In the genomic region with DNA sequence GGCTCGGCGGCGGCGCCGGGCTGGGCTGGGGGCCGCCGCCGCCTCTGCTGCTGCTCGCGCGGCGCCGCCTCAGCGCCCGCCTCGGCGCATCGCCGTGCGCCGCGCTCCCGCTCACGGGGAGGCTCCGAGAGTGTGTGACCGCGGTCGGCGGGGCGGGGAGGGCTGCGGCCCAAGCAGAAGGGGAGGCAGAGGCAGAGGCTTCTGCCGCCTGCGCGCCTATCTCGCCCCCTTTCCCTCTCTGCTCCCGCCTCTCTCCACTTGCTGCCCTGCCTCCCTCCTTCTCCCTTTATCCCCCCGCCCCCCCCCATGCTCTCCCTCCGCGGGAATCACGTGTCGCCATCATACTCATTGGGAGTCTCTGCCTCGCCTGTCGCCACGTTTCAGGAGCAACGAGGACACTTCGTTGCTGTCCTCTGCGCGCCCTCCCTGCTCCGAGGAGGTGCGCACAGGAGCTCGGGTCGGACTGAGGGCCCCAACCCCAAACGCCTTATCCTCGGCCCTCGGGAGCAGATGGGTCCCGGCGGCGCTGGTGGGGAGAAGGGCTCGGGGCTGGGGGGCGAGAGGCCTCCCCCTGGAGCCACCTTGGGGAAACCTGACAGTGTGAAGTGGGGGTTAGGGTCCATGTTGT, we compare ENCODE assay signal across 8 cellular contexts.
DNase-seq lines count a peak whose midpoint lies in the region; ATAC-seq and TF ChIP-seq lines count a peak whose summit lies in the region.

A gene with protein sequence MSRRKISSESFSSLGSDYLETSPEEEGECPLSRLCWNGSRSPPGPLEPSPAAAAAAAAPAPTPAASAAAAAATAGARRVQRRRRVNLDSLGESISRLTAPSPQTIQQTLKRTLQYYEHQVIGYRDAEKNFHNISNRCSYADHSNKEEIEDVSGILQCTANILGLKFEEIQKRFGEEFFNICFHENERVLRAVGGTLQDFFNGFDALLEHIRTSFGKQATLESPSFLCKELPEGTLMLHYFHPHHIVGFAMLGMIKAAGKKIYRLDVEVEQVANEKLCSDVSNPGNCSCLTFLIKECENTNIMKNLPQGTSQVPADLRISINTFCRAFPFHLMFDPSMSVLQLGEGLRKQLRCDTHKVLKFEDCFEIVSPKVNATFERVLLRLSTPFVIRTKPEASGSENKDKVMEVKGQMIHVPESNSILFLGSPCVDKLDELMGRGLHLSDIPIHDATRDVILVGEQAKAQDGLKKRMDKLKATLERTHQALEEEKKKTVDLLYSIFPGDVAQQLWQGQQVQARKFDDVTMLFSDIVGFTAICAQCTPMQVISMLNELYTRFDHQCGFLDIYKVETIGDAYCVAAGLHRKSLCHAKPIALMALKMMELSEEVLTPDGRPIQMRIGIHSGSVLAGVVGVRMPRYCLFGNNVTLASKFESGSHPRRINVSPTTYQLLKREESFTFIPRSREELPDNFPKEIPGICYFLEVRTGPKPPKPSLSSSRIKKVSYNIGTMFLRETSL (minus strand): TSS at position 203 of the 628 bp plus-strand sequence. CDS start 421 bp downstream, outside the sequence.

- H3K9me3 Mint-ChIP-seq in stimulated activated effector memory CD8-positive, alpha-beta T cell treated with anti-CD3 and anti-CD28 coated beads, Interleukin-12 subunit alpha, Interleukin-12 subunit beta, amount 100 ng/mL, for 72 hours, result peaks cover 3% of the 10 kb centered on the region

- H3K4me3 ChIP-seq in astrocyte of the cerebellum (ENCODE audit: low read depth, low read length) (peak within 1 kb of the TSS; percentile 48), iPS-18a (ENCODE audit: low read length) (peak within 1 kb of the TSS; percentile 62)

- H3K9me3 ChIP-seq in iPS-18a (ENCODE audit: control insufficient read depth, low read depth, low read length), result no peaks in the 10 kb centered on the region

- H3K4me3 Mint-ChIP-seq in stimulated activated effector memory CD8-positive, alpha-beta T cell treated with anti-CD3 and anti-CD28 coated beads, Interleukin-12 subunit alpha, Interleukin-12 subunit beta, amount 100 ng/mL, for 72 hours, result no peak within 1 kb of the TSS

- no peak for TF ChIP-seq CTCF in astrocyte of the cerebellum (IDR thresholded peaks at IDR 0.05; ENCODE audit: low read depth, low read length, missing control alignments)

- H3K4me1 ChIP-seq in iPS-18a (ENCODE audit: control insufficient read depth, low read depth, low read length), result no peaks in the 10 kb centered on the region

- in situ Hi-C loops in astrocyte of the cerebellum (cut with HindIII; ENCODE audit: low sequenced_read_pairs), result no loop called here

- H3K27ac ChIP-seq in iPS-18a (ENCODE audit: low read length), result no peak within 1 kb of the TSS

- peaks cover 5% of the 10 kb centered on the region for H3K36me3 Mint-ChIP-seq in stimulated activated effector memory CD8-positive, alpha-beta T cell treated with anti-CD3 and anti-CD28 coated beads, Interleukin-12 subunit alpha, Interleukin-12 subunit beta, amount 100 ng/mL, for 72 hours

- no peaks in the 10 kb centered on the region for H3K36me3 ChIP-seq in iPS-18a (ENCODE audit: control insufficient read depth, low read depth, low read length)

- DNase-seq in ELR (ENCODE audit: low read depth) (peak; percentile 16), HuH-7.5 (ENCODE audit: low spot score) (peak; percentile 28), astrocyte of the cerebellum (ENCODE audit: low read depth) (no peak), SKM-1 treated with dmso at 0.1 percent for 144 hours (lab: John Stamatoyannopoulos, UW; ENCODE audit: unreplicated experiment) (no peak)
- no peak for DNase-seq in stimulated activated effector memory CD8-positive, alpha-beta T cell treated with anti-CD3 and anti-CD28 coated beads, Interleukin-12 subunit alpha, Interleukin-12 subunit beta, amount 100 ng/mL, for 72 hours (ENCODE audit: low spot score in 2 of 2)
- no peak for DNase-seq in activated CD4-positive, alpha-beta T cell treated with anti-CD3 and anti-CD28 coated beads, Interleukin-2, amount 50 U/mL, for 1 hour

- peak; percentile 17 for ATAC-seq in GM21447 (IDR thresholded peaks at IDR 0.05; ENCODE audit: unreplicated experiment)
- ATAC-seq in stimulated activated effector memory CD8-positive, alpha-beta T cell treated with anti-CD3 and anti-CD28 coated beads, Interleukin-12 subunit alpha, Interleukin-12 subunit beta, amount 100 ng/mL, for 72 hours, result peak; percentile 32

- H3K27me3 ChIP-seq in iPS-18a (ENCODE audit: control insufficient read depth, insufficient read depth, low read length), result peaks cover 26% of the 10 kb centered on the region

- no peak within 1 kb of the TSS for H3K27ac Mint-ChIP-seq in stimulated activated effector memory CD8-positive, alpha-beta T cell treated with anti-CD3 and anti-CD28 coated beads, Interleukin-12 subunit alpha, Interleukin-12 subunit beta, amount 100 ng/mL, for 72 hours

- H3K4me1 Mint-ChIP-seq in stimulated activated effector memory CD8-positive, alpha-beta T cell treated with anti-CD3 and anti-CD28 coated beads, Interleukin-12 subunit alpha, Interleukin-12 subunit beta, amount 100 ng/mL, for 72 hours, result peaks cover 6% of the 10 kb centered on the region

- H3K9ac ChIP-seq in iPS-18a (ENCODE audit: low read length), result no peak within 1 kb of the TSS

Comparison
In these comparisons a context has a peak if more than half of its experiments do, and no peak if none do; other contexts are left out.
1. DNase-seq: peak in ELR (single experiment) and HuH-7.5 (single experiment); none in astrocyte of the cerebellum (single experiment), stimulated activated effector memory CD8-positive, alpha-beta T cell treated with anti-CD3 and anti-CD28 coated beads, Interleukin-12 subunit alpha, Interleukin-12 subunit beta, amount 100 ng/mL, for 72 hours (0 of 2), activated CD4-positive, alpha-beta T cell treated with anti-CD3 and anti-CD28 coated beads, Interleukin-2, amount 50 U/mL, for 1 hour (single experiment) and SKM-1 treated with dmso at 0.1 percent for 144 hours (single experiment).